14 cellular contexts compared by ENCODE assay signal in genomic region chr13:109500146-109500773, GRCh38.
DNase-seq lines count a peak whose midpoint lies in the region; ATAC-seq and TF ChIP-seq lines count a peak whose summit lies in the region.
"Had no signal": no experiment of that assay in that cellular context is flagged by ENCODE, and none has a peak within 500 bp of the region (broad histone marks: within the 10 kb centered on the region; RNA-seq: fewer than 3 reads in every experiment).

No MANE protein-coding gene starts in this region.

- H3K4me3 ChIP-seq in GM23338 = no peak overlapping the region
- H3K4me3 ChIP-seq in brain microvascular endothelial cell (ENCODE audit: low read depth, low read length) = no peak overlapping the region

- no peaks in the 10 kb centered on the region for H3K27me3 ChIP-seq in GM23338 (ENCODE audit: insufficient read depth)
- no peaks in the 10 kb centered on the region for H3K27me3 ChIP-seq in brain microvascular endothelial cell (replicated peaks)

- H3K4me2 ChIP-seq in GM23338 = no peak overlapping the region

- no peak overlapping the region for H3K27ac Mint-ChIP-seq in GM23338
- H3K27ac Mint-ChIP-seq in nephron progenitor cell = peak overlapping the region; percentile 84
- no peak overlapping the region for H3K27ac Mint-ChIP-seq in activated T-helper 2 cell treated with anti-CD3 and anti-CD28 coated beads, Interferon-gamma antibody, Interleukin-2, Interleukin-4, amounts not matched to agents 10 μg/mL and 5 μg/mL and 100 μg/mL, durations not matched to agents 14 hours and 24 hours and 36 hours
- H3K27ac Mint-ChIP-seq: memory B cell had no signal

- ATAC-seq in GM23338 (peak; percentile 91), sciatic nerve (no peak), GM18505 (IDR thresholded peaks at IDR 0.05; ENCODE audit: unreplicated experiment) (no peak)
- ATAC-seq: Panc1 had no signal

- in situ Hi-C loops in brain microvascular endothelial cell (cut with HindIII; ENCODE audit: low pct_ligation_motif_present, low sequenced_read_pairs) = no loop called here

- H3K4me1 ChIP-seq in GM23338 (ENCODE audit: insufficient read depth) = no peaks in the 10 kb centered on the region

- H3K27ac ChIP-seq in GM23338 (ENCODE audit: low read depth) (no peak overlapping the region), brain microvascular endothelial cell (no peak overlapping the region)

- intact Hi-C loops in sciatic nerve (cut with DNase I) = no loop called here
- intact Hi-C loops in activated T-helper 2 cell treated with anti-CD3 and anti-CD28 coated beads, Interferon-gamma antibody, Interleukin-2, Interleukin-4, amounts not matched to agents 10 μg/mL and 5 μg/mL and 100 μg/mL, durations not matched to agents 14 hours and 24 hours and 36 hours (cut with micrococcal nuclease) = no loop called here

- H2AFZ ChIP-seq in GM23338 = peak overlapping the region; percentile 34; the same call in 1 of the 2 replicates

- H3K9me3 Mint-ChIP-seq in GM23338 = peaks cover 8% of the 10 kb centered on the region; the same call in 2 of the 3 replicates
- peaks cover 16% of the 10 kb centered on the region for H3K9me3 Mint-ChIP-seq in nephron progenitor cell
- H3K9me3 Mint-ChIP-seq in activated T-helper 2 cell treated with anti-CD3 and anti-CD28 coated beads, Interferon-gamma antibody, Interleukin-2, Interleukin-4, amounts not matched to agents 10 μg/mL and 5 μg/mL and 100 μg/mL, durations not matched to agents 14 hours and 24 hours and 36 hours = no peaks in the 10 kb centered on the region

- H3K4me1 Mint-ChIP-seq in GM23338 (no peaks in the 10 kb centered on the region; the same call in 2 of the 3 replicates), nephron progenitor cell (peaks cover 7% of the 10 kb centered on the region)
- H3K4me1 Mint-ChIP-seq in activated T-helper 2 cell treated with anti-CD3 and anti-CD28 coated beads, Interferon-gamma antibody, Interleukin-2, Interleukin-4, amounts not matched to agents 10 μg/mL and 5 μg/mL and 100 μg/mL, durations not matched to agents 14 hours and 24 hours and 36 hours (ENCODE audit: low read depth) = no peaks in the 10 kb centered on the region
- H3K4me1 Mint-ChIP-seq: CD4-positive, CD25-positive, alpha-beta regulatory T cell; memory B cell had no signal

- DNase-seq in GM23338 (ENCODE audit: low spot score) (peak; percentile 41), NCI-H146 treated with DMSO at 0.1 percent for 48 hours (lab: John Stamatoyannopoulos, UW; ENCODE audit: unreplicated experiment) (peak; percentile 23), brain microvascular endothelial cell (peak; percentile 31), nephron progenitor cell (peak; percentile 38), sciatic nerve (ENCODE audit: low spot score) (no peak), NOMO-1 treated with dmso at 0.1 percent for 144 hours (lab: John Stamatoyannopoulos, UW; ENCODE audit: unreplicated experiment) (no peak)
- no peak for DNase-seq in activated T-helper 2 cell treated with anti-CD3 and anti-CD28 coated beads, Interferon-gamma antibody, Interleukin-2, Interleukin-4, amounts not matched to agents 10 μg/mL and 5 μg/mL and 100 μg/mL, durations not matched to agents 14 hours and 24 hours and 36 hours (ENCODE audit: low spot score)
- DNase-seq: activated CD8-positive, alpha-beta memory T cell treated with anti-CD3 and anti-CD28 coated beads, Interleukin-2, amount 50 U/mL, for 48 hours; CD4-positive, CD25-positive, alpha-beta regulatory T cell; GOT3; NCI-H2081 had no signal

- H3K27me3 Mint-ChIP-seq in GM23338 (ENCODE audit: insufficient read depth, low read depth, poor library complexity) (peaks cover 8% of the 10 kb centered on the region), nephron progenitor cell (ENCODE audit: low read depth, poor library complexity) (peaks cover 7% of the 10 kb centered on the region)
- no peaks in the 10 kb centered on the region for H3K27me3 Mint-ChIP-seq in activated T-helper 2 cell treated with anti-CD3 and anti-CD28 coated beads, Interferon-gamma antibody, Interleukin-2, Interleukin-4, amounts not matched to agents 10 μg/mL and 5 μg/mL and 100 μg/mL, durations not matched to agents 14 hours and 24 hours and 36 hours (ENCODE audit: low read depth)
- H3K27me3 Mint-ChIP-seq: CD4-positive, CD25-positive, alpha-beta regulatory T cell; memory B cell had no signal

- H3K79me2 ChIP-seq in GM23338 (replicated peaks; ENCODE audit: insufficient read depth) = no peaks in the 10 kb centered on the region

- H3F3A ChIP-seq in GM23338 (replicated peaks; ENCODE audit: low read depth) = no peaks in the 10 kb centered on the region

- no peaks in the 10 kb centered on the region for H4K20me1 ChIP-seq in GM23338 (replicated peaks; ENCODE audit: insufficient read depth)

- H3K4me3 Mint-ChIP-seq in GM23338 (no peak overlapping the region), nephron progenitor cell (no peak overlapping the region)
- H3K4me3 Mint-ChIP-seq in activated T-helper 2 cell treated with anti-CD3 and anti-CD28 coated beads, Interferon-gamma antibody, Interleukin-2, Interleukin-4, amounts not matched to agents 10 μg/mL and 5 μg/mL and 100 μg/mL, durations not matched to agents 14 hours and 24 hours and 36 hours (ENCODE audit: low read depth) = no peak overlapping the region
- H3K4me3 Mint-ChIP-seq: CD4-positive, CD25-positive, alpha-beta regulatory T cell; memory B cell had no signal

- H3K36me3 ChIP-seq in GM23338 (ENCODE audit: insufficient read depth) = no peaks in the 10 kb centered on the region
- H3K36me3 ChIP-seq in brain microvascular endothelial cell (replicated peaks) = no peaks in the 10 kb centered on the region

- 0 out of 4 replicates have a peak, but pooled peaks have one; percentile 14 to 15 for TF ChIP-seq CTCF in GM23338 (conservative IDR thresholded peaks at IDR 0.05; ENCODE audit: low read depth in 2 of 2)
- TF ChIP-seq CTCF in brain microvascular endothelial cell (IDR thresholded peaks at IDR 0.05; ENCODE audit: low read depth, low read length, missing control alignments) = peak; percentile 64
- no peak for TF ChIP-seq CTCF in nephron progenitor cell (IDR thresholded peaks at IDR 0.05)

- no peaks in the 10 kb centered on the region for H3K9me2 ChIP-seq in GM23338 (ENCODE audit: insufficient read depth)

- no peak for TF ChIP-seq POLR2A in GM18505 (IDR thresholded peaks at IDR 0.05; ENCODE audit: borderline replicate concordance, extremely low read depth, insufficient read depth, insufficient read length)

- H3K36me3 Mint-ChIP-seq in GM23338 (ENCODE audit: low read depth) (no peaks in the 10 kb centered on the region), nephron progenitor cell (ENCODE audit: low read depth) (no peaks in the 10 kb centered on the region)
- H3K36me3 Mint-ChIP-seq in activated T-helper 2 cell treated with anti-CD3 and anti-CD28 coated beads, Interferon-gamma antibody, Interleukin-2, Interleukin-4, amounts not matched to agents 10 μg/mL and 5 μg/mL and 100 μg/mL, durations not matched to agents 14 hours and 24 hours and 36 hours (ENCODE audit: low read depth) = no peaks in the 10 kb centered on the region
- H3K36me3 Mint-ChIP-seq: CD4-positive, CD25-positive, alpha-beta regulatory T cell; memory B cell had no signal

TF ChIP-seq in GM23338, 12 proteins besides CTCF, POLR2A, EP300 and RAD21 (continues in another document):
- no peak for TF ChIP-seq NANOG (IDR thresholded peaks at IDR 0.05; ENCODE audit: borderline replicate concordance)

Comparison
In these comparisons a context has a peak if more than half of its experiments do, and no peak if none do; other contexts are left out.
1. DNase-seq: peak in GM23338 (single experiment), NCI-H146 treated with DMSO at 0.1 percent for 48 hours (single experiment), brain microvascular endothelial cell (single experiment) and nephron progenitor cell (single experiment); none in sciatic nerve (single experiment), NOMO-1 treated with dmso at 0.1 percent for 144 hours (single experiment) and activated T-helper 2 cell treated with anti-CD3 and anti-CD28 coated beads, Interferon-gamma antibody, Interleukin-2, Interleukin-4, amounts not matched to agents 10 μg/mL and 5 μg/mL and 100 μg/mL, durations not matched to agents 14 hours and 24 hours and 36 hours (single experiment).